In the genomic region with DNA sequence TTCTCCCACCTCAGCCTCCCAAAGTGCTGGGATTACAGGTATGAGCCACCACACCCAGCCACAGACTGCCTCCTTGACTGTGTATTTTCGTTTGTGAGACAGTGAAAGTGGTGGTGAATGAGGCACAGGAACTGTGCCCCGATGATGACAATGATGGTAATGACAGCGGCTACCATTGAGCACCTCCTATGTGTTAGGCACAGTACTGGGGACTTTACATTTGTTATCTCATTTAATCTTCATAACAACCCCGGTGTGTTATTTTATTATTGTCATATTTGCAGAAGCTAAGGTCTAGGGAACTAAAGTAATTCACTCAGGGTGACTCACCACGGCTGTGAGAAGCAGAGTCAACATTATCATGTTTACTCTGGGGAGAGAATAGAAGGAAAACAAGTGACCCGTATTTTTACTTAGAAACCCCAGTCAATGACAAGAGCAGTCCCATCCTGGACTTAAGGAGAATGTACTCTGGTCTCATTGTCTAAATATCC, we compare ENCODE assay signal across 8 cellular contexts.
A peak's percentile ranks its signal among the peaks of the same experiment; 100 is the strongest.
DNase-seq lines count a peak whose midpoint lies in the region; ATAC-seq lines count a peak whose summit lies in the region.
"Had no signal": no experiment of that assay in that cellular context is flagged by ENCODE, and none has a peak within 500 bp of the region (broad histone marks: within the 10 kb centered on the region; RNA-seq: fewer than 3 reads in every experiment).

No MANE protein-coding gene starts in this region.

- DNase-seq in DMS53 treated with DMSO at 0.1 percent for 48 hours (lab: John Stamatoyannopoulos, UW; ENCODE audit: unreplicated experiment) (peak; percentile 86), LoVo (ENCODE audit: low spot score) (peak; percentile 68), RPMI8226 (no peak), NCI-H82 (lab: John Stamatoyannopoulos, UW) (no peak)
- no peak for DNase-seq in central memory CD8-positive, alpha-beta T cell (ENCODE audit: low spot score in 2 of 2)
- no peak for DNase-seq in naive thymus-derived CD8-positive, alpha-beta T cell
- no peak for DNase-seq in stimulated activated CD4-positive, alpha-beta T cell treated with anti-CD3 and anti-CD28 coated beads, Interleukin-12 subunit alpha, Interleukin-12 subunit beta, amount 100 ng/mL, for 4 hours
- DNase-seq: NCI-H1048 had no signal

- H3K9me3 Mint-ChIP-seq in central memory CD8-positive, alpha-beta T cell, result no peaks in the 10 kb centered on the region
- peaks cover 0 to 4% (median 0%) of the 10 kb centered on the region in 9 donors for H3K9me3 Mint-ChIP-seq in naive thymus-derived CD8-positive, alpha-beta T cell

- peaks cover 21% of the 10 kb centered on the region for H3K4me1 Mint-ChIP-seq in central memory CD8-positive, alpha-beta T cell
- H3K4me1 Mint-ChIP-seq in naive thymus-derived CD8-positive, alpha-beta T cell, result peaks cover 17 to 45% (median 38%) of the 10 kb centered on the region in 4 donors

- H3K27ac Mint-ChIP-seq in central memory CD8-positive, alpha-beta T cell (ENCODE audit: low read depth), result no peak overlapping the region
- peak overlapping the region in 7 of 10 donors; percentile 38 to 88 (median 67) for H3K27ac Mint-ChIP-seq in naive thymus-derived CD8-positive, alpha-beta T cell

- POLR2A ChIA-PET in naive thymus-derived CD8-positive, alpha-beta T cell (lab: Charles Lee), result interaction anchor here (0.6 to 3.5 kb wide), 4 partner anchors 10 to 169 kb away, joined by 3 to 35 read pairs (median 5); no protein-coding TSS in a partner anchor

- H3K36me3 Mint-ChIP-seq in central memory CD8-positive, alpha-beta T cell (ENCODE audit: insufficient read depth), result peaks cover 8% of the 10 kb centered on the region
- H3K36me3 Mint-ChIP-seq in naive thymus-derived CD8-positive, alpha-beta T cell, result peaks cover 10 to 31% (median 17%) of the 10 kb centered on the region in 3 donors

- no peak overlapping the region for H3K4me3 Mint-ChIP-seq in central memory CD8-positive, alpha-beta T cell
- H3K4me3 Mint-ChIP-seq in naive thymus-derived CD8-positive, alpha-beta T cell, result peak overlapping the region in 4 of 10 donors; percentile 5 to 87 (median 14)

- H3K27me3 Mint-ChIP-seq in central memory CD8-positive, alpha-beta T cell, result no peaks in the 10 kb centered on the region
- no peaks in the 10 kb centered on the region for H3K27me3 Mint-ChIP-seq in naive thymus-derived CD8-positive, alpha-beta T cell

- peak; percentile 19 for ATAC-seq in central memory CD8-positive, alpha-beta T cell (replicated peaks; ENCODE audit: extremely low read depth, poor library complexity, severe bottlenecking)
- peak in 1 of 2 donors; percentile 51 for ATAC-seq in naive thymus-derived CD8-positive, alpha-beta T cell

Comparison
In these comparisons a context has a peak if more than half of its experiments do, and no peak if none do; other contexts are left out.
1. DNase-seq: peak in DMS53 treated with DMSO at 0.1 percent for 48 hours (single experiment) and LoVo (single experiment); none in central memory CD8-positive, alpha-beta T cell (0 of 2), naive thymus-derived CD8-positive, alpha-beta T cell (0 of 10), RPMI8226 (single experiment), stimulated activated CD4-positive, alpha-beta T cell treated with anti-CD3 and anti-CD28 coated beads, Interleukin-12 subunit alpha, Interleukin-12 subunit beta, amount 100 ng/mL, for 4 hours (single experiment) and NCI-H82 (single experiment).